Comparison of ENCODE assay signal across 34 cellular contexts in the genomic region with DNA sequence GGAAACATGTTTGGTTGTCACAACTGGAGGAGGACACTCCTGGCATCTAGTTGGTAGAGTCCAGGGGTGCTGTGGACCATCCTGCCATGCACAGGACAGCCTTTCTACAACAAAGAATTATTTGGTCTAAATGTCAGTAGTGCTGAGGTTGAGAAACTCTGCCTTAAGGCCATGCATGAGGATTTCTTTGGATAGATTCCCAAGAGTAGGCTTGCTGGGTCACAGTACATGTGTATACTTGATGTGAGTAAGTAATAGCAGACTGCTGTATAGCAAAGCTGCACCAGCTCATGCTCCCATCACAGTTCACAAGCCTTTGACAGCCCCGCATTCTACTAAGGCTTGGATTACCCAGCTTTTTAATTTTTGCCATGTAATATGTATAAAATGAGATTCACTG.
"Had no signal": no experiment of that assay in that cellular context is flagged by ENCODE, and none has a peak within 500 bp of the region (broad histone marks: within the 10 kb centered on the region; RNA-seq: fewer than 3 reads in every experiment).

No MANE protein-coding gene starts in this region.

- H3K4me1 ChIP-seq: ascending aorta, esophagus muscularis mucosa, gastroesophageal sphincter, prostate gland, thyroid gland, upper lobe of left lung, vagina had no signal

- H3K4me1 Mint-ChIP-seq: brain, naive B cell, T-helper 17 cell had no signal

- H2AFZ ChIP-seq: hepatocyte had no signal

- H3K4me3 ChIP-seq: ascending aorta, esophagus muscularis mucosa, gastroesophageal sphincter, hepatocyte, ovary, prostate gland, skin epidermis, thyroid gland, upper lobe of left lung, vagina had no signal

- H3K79me2 ChIP-seq: hepatocyte had no signal

- H3K4me3 Mint-ChIP-seq: activated naive CD8-positive, alpha-beta T cell; brain; dendritic cell treated with granulocyte-macrophage colony-stimulating factor and Interleukin-4, amounts not matched to agents 40 ng/mL and 50 ng/mL, for 4 days; endodermal cell; naive B cell; nephron progenitor cell; stimulated activated naive CD8-positive, alpha-beta T cell treated with anti-CD3 and anti-CD28 coated beads, Interleukin-15, Interleukin-2, amounts not matched to agents 100 ng/mL and 50 ng/mL, for 24 hours; T-helper 17 cell had no signal

- H3K9me3 ChIP-seq: ascending aorta, esophagus muscularis mucosa, gastroesophageal sphincter, ovary, prostate gland, thyroid gland, upper lobe of left lung, vagina had no signal

- H3K4me2 ChIP-seq: hepatocyte had no signal

- H3K36me3 Mint-ChIP-seq: activated naive CD8-positive, alpha-beta T cell; brain; naive B cell had no signal

- H3K9me3 Mint-ChIP-seq: brain, nephron progenitor cell had no signal

- H3K27me3 ChIP-seq: ascending aorta, esophagus muscularis mucosa, gastroesophageal sphincter, hepatocyte, ovary, thyroid gland, upper lobe of left lung, vagina had no signal

- H3K27me3 Mint-ChIP-seq: brain; dendritic cell treated with granulocyte-macrophage colony-stimulating factor and Interleukin-4, amounts not matched to agents 40 ng/mL and 50 ng/mL, for 4 days; T-helper 17 cell had no signal

- ATAC-seq: activated CD4-positive, CD25-positive, alpha-beta regulatory T cell treated with anti-CD3 and anti-CD28 coated beads, Interleukin-2, amount 50 U/mL, for 24 hours; gastroesophageal sphincter; left cardiac atrium; left ventricle myocardium superior; sciatic nerve; T-helper 17 cell had no signal

- DNase-seq: activated CD4-positive, alpha-beta T cell treated with anti-CD3 and anti-CD28 coated beads for 48 hours; activated CD4-positive, alpha-beta T cell treated with anti-CD3 and anti-CD28 coated beads, Interleukin-2, amount 50 U/mL, for 48 hours; activated CD8-positive, alpha-beta memory T cell treated with anti-CD3 and anti-CD28 coated beads for 24 hours; activated effector memory CD4-positive, alpha-beta T cell treated with Interleukin-2 at 50 U/mL for 16 hours; activated naive CD4-positive, alpha-beta T cell treated with Interleukin-2 at 50 U/mL for 16 hours; central memory CD4-positive, alpha-beta T cell; endodermal cell; left cardiac atrium; left ventricle myocardium superior; naive B cell; nephron progenitor cell; ovary; retina; stimulated activated CD4-positive, alpha-beta T cell treated with anti-CD3 and anti-CD28 coated beads, Interleukin-12 subunit alpha, Interleukin-12 subunit beta, amount 100 ng/mL, for 4 hours; stimulated activated CD4-positive, alpha-beta T cell treated with anti-CD3 and anti-CD28 coated beads, Interleukin-4, amount 100 ng/mL, for 1 hour; substantia nigra; T-helper 17 cell; T1000; thyroid gland; upper lobe of left lung; WERI-Rb-1 had no signal

- H3K27ac Mint-ChIP-seq: activated naive CD8-positive, alpha-beta T cell; brain; dendritic cell treated with granulocyte-macrophage colony-stimulating factor and Interleukin-4, amounts not matched to agents 40 ng/mL and 50 ng/mL, for 4 days; endodermal cell; naive B cell; nephron progenitor cell; stimulated activated naive CD8-positive, alpha-beta T cell treated with anti-CD3 and anti-CD28 coated beads, Interleukin-15, Interleukin-2, amounts not matched to agents 100 ng/mL and 50 ng/mL, for 24 hours; T-helper 17 cell had no signal

- H3K36me3 ChIP-seq: ascending aorta, esophagus muscularis mucosa, gastroesophageal sphincter, ovary, prostate gland, thyroid gland, upper lobe of left lung, vagina, WERI-Rb-1 had no signal

- H3K27ac ChIP-seq: ascending aorta, esophagus muscularis mucosa, gastroesophageal sphincter, hepatocyte, ovary, prostate gland, skin epidermis, thyroid gland, upper lobe of left lung, vagina, WERI-Rb-1 had no signal
